ENCODE assay signal across 13 cellular contexts in genomic region chr12:132729541-132730320, GRCh38. TPM values are rescaled to one million over a fixed set of nuclear protein-coding genes. Genes with fewer than 3 reads are reported as not detected.
DNase-seq lines count a peak whose midpoint lies in the region; ATAC-seq lines count a peak whose summit lies in the region.
"Had no signal": no experiment of that assay in that cellular context is flagged by ENCODE, and none has a peak within 500 bp of the region (broad histone marks: within the 10 kb centered on the region; RNA-seq: fewer than 3 reads in every experiment).

No MANE protein-coding gene starts in this region.

- peaks cover 74% of the 10 kb centered on the region for H3K36me3 Mint-ChIP-seq in activated naive CD4-positive, alpha-beta T cell treated with anti-CD3 and anti-CD28 coated beads for 36 hours (ENCODE audit: low read depth)
- peaks cover 80% of the 10 kb centered on the region for H3K36me3 Mint-ChIP-seq in activated naive CD4-positive, alpha-beta T cell treated with anti-CD3 and anti-CD28 coated beads, Interleukin-2, amount 10 ng/mL, durations not matched to agents 7 days and 5 days
- H3K36me3 Mint-ChIP-seq in stimulated activated effector memory CD8-positive, alpha-beta T cell treated with anti-CD3 and anti-CD28 coated beads, Interleukin-12 subunit alpha, Interleukin-12 subunit beta, amount 100 ng/mL, for 72 hours = peaks cover 100% of the 10 kb centered on the region

- no peak for DNase-seq in activated naive CD4-positive, alpha-beta T cell treated with anti-CD3 and anti-CD28 coated beads for 36 hours
- no peak for DNase-seq in activated naive CD4-positive, alpha-beta T cell treated with anti-CD3 and anti-CD28 coated beads, Interleukin-2, amount 10 ng/mL, durations not matched to agents 7 days and 5 days
- peak; percentile 18 for DNase-seq in NCI-H524 treated with DMSO at 0.1 percent for 48 hours (lab: John Stamatoyannopoulos, UW)
- DNase-seq in cerebellar cortex (ENCODE audit: low spot score) = peak; percentile 51
- no peak for DNase-seq in stimulated activated effector memory CD8-positive, alpha-beta T cell treated with anti-CD3 and anti-CD28 coated beads, Interleukin-12 subunit alpha, Interleukin-12 subunit beta, amount 100 ng/mL, for 72 hours (ENCODE audit: low spot score in 2 of 2)
- DNase-seq in NCI-H345 (lab: John Stamatoyannopoulos, UW) = no peak
- DNase-seq in NCI-H345 treated with DMSO at 0.1 percent for 48 hours (lab: John Stamatoyannopoulos, UW; ENCODE audit: unreplicated experiment) = no peak
- DNase-seq: activated CD4-positive, alpha-beta T cell treated with anti-CD3 and anti-CD28 coated beads, Interleukin-2, amount 50 U/mL, for 4 hours; amniotic stem cell; heart right ventricle; NCI-H1105; T-helper 1 cell had no signal

- intact Hi-C loops in activated naive CD4-positive, alpha-beta T cell treated with anti-CD3 and anti-CD28 coated beads for 36 hours (cut with micrococcal nuclease) = no loop called here

- H3K27ac Mint-ChIP-seq in activated naive CD4-positive, alpha-beta T cell treated with anti-CD3 and anti-CD28 coated beads for 36 hours = peak overlapping the region; percentile 53
- H3K27ac Mint-ChIP-seq in activated naive CD4-positive, alpha-beta T cell treated with anti-CD3 and anti-CD28 coated beads, Interleukin-2, amount 10 ng/mL, durations not matched to agents 7 days and 5 days = no peak overlapping the region
- peak overlapping the region; percentile 89 for H3K27ac Mint-ChIP-seq in stimulated activated effector memory CD8-positive, alpha-beta T cell treated with anti-CD3 and anti-CD28 coated beads, Interleukin-12 subunit alpha, Interleukin-12 subunit beta, amount 100 ng/mL, for 72 hours

- CTCF ChIA-PET in activated naive CD4-positive, alpha-beta T cell treated with anti-CD3 and anti-CD28 coated beads for 36 hours (lab: Charles Lee) = no interaction called here
- CTCF ChIA-PET in activated naive CD4-positive, alpha-beta T cell treated with anti-CD3 and anti-CD28 coated beads, Interleukin-2, amount 10 ng/mL, durations not matched to agents 7 days and 5 days (lab: Charles Lee) = interaction anchor here (1.0 kb wide), 1 partner anchor 12 kb away, joined by 3 read pairs; no protein-coding TSS in a partner anchor

- peaks cover 6% of the 10 kb centered on the region for H3K4me1 Mint-ChIP-seq in activated naive CD4-positive, alpha-beta T cell treated with anti-CD3 and anti-CD28 coated beads for 36 hours (ENCODE audit: low read depth)
- H3K4me1 Mint-ChIP-seq in activated naive CD4-positive, alpha-beta T cell treated with anti-CD3 and anti-CD28 coated beads, Interleukin-2, amount 10 ng/mL, durations not matched to agents 7 days and 5 days = no peaks in the 10 kb centered on the region
- H3K4me1 Mint-ChIP-seq in stimulated activated effector memory CD8-positive, alpha-beta T cell treated with anti-CD3 and anti-CD28 coated beads, Interleukin-12 subunit alpha, Interleukin-12 subunit beta, amount 100 ng/mL, for 72 hours = peaks cover 14% of the 10 kb centered on the region

- no peak for ATAC-seq in stimulated activated effector memory CD8-positive, alpha-beta T cell treated with anti-CD3 and anti-CD28 coated beads, Interleukin-12 subunit alpha, Interleukin-12 subunit beta, amount 100 ng/mL, for 72 hours
- no peak for ATAC-seq in GM21619 (IDR thresholded peaks at IDR 0.05; ENCODE audit: unreplicated experiment)

- H3K4me3 Mint-ChIP-seq in activated naive CD4-positive, alpha-beta T cell treated with anti-CD3 and anti-CD28 coated beads for 36 hours = no peak overlapping the region
- no peak overlapping the region for H3K4me3 Mint-ChIP-seq in activated naive CD4-positive, alpha-beta T cell treated with anti-CD3 and anti-CD28 coated beads, Interleukin-2, amount 10 ng/mL, durations not matched to agents 7 days and 5 days
- H3K4me3 Mint-ChIP-seq in stimulated activated effector memory CD8-positive, alpha-beta T cell treated with anti-CD3 and anti-CD28 coated beads, Interleukin-12 subunit alpha, Interleukin-12 subunit beta, amount 100 ng/mL, for 72 hours = no peak overlapping the region

- no peaks in the 10 kb centered on the region for H3K27me3 Mint-ChIP-seq in activated naive CD4-positive, alpha-beta T cell treated with anti-CD3 and anti-CD28 coated beads for 36 hours (ENCODE audit: low read depth)
- H3K27me3 Mint-ChIP-seq in activated naive CD4-positive, alpha-beta T cell treated with anti-CD3 and anti-CD28 coated beads, Interleukin-2, amount 10 ng/mL, durations not matched to agents 7 days and 5 days = no peaks in the 10 kb centered on the region

- no peaks in the 10 kb centered on the region for H3K9me3 Mint-ChIP-seq in activated naive CD4-positive, alpha-beta T cell treated with anti-CD3 and anti-CD28 coated beads for 36 hours
- peaks cover 2% of the 10 kb centered on the region for H3K9me3 Mint-ChIP-seq in activated naive CD4-positive, alpha-beta T cell treated with anti-CD3 and anti-CD28 coated beads, Interleukin-2, amount 10 ng/mL, durations not matched to agents 7 days and 5 days
- H3K9me3 Mint-ChIP-seq in stimulated activated effector memory CD8-positive, alpha-beta T cell treated with anti-CD3 and anti-CD28 coated beads, Interleukin-12 subunit alpha, Interleukin-12 subunit beta, amount 100 ng/mL, for 72 hours = no peaks in the 10 kb centered on the region

RNA-seq across cellular contexts. Expression of gene PGAM5, which starts 19.1 kb away (rescaled TPM):
- 10 to 100 TPM; 50.1 to 55.7 TPM for total RNA-seq in activated naive CD4-positive, alpha-beta T cell treated with anti-CD3 and anti-CD28 coated beads for 36 hours

RNA-seq across cellular contexts. Expression of gene ANKLE2, which starts 31.9 kb away (rescaled TPM):
- total RNA-seq in activated naive CD4-positive, alpha-beta T cell treated with anti-CD3 and anti-CD28 coated beads for 36 hours = 100 to 1,000 TPM; 102 to 106 TPM

RNA-seq across cellular contexts. Expression of gene PXMP2, which starts 42.3 kb away (rescaled TPM):
- total RNA-seq in activated naive CD4-positive, alpha-beta T cell treated with anti-CD3 and anti-CD28 coated beads for 36 hours = 10 to 100 TPM; 11.3 to 12.8 TPM

RNA-seq across cellular contexts. Expression of gene POLE, which starts 42.6 kb away (rescaled TPM):
- 100 to 1,000 TPM; 118 to 121 TPM for total RNA-seq in activated naive CD4-positive, alpha-beta T cell treated with anti-CD3 and anti-CD28 coated beads for 36 hours

Comparison
In these comparisons a context has a peak if more than half of its experiments do, and no peak if none do; other contexts are left out.
1. DNase-seq: peak in NCI-H524 treated with DMSO at 0.1 percent for 48 hours (single experiment) and cerebellar cortex (single experiment); none in activated naive CD4-positive, alpha-beta T cell treated with anti-CD3 and anti-CD28 coated beads for 36 hours (single experiment), activated naive CD4-positive, alpha-beta T cell treated with anti-CD3 and anti-CD28 coated beads, Interleukin-2, amount 10 ng/mL, durations not matched to agents 7 days and 5 days (single experiment), stimulated activated effector memory CD8-positive, alpha-beta T cell treated with anti-CD3 and anti-CD28 coated beads, Interleukin-12 subunit alpha, Interleukin-12 subunit beta, amount 100 ng/mL, for 72 hours (0 of 2), NCI-H345 (single experiment) and NCI-H345 treated with DMSO at 0.1 percent for 48 hours (single experiment).